ENCODE assay signal across 2 cellular contexts in the genomic region with DNA sequence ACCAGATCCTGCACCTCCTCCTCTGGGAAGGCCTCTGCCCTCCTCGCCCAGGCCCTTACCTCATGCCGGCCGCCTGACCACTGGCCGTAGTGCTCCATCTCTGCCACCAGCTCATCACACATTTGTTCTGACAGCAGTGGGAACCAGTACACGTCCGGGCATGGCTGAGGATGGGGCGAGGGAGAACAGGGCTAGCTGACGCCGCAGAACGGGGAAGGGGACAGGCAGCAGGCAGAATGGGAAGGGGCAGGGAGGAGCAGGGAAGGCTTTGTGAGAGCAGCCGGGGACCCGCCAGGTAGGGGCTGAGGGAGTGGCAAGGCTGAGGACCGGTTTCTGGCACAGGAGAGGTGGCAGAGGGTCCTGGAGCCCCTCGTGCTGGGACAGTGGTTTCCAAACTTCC.
TF ChIP-seq lines count a peak whose summit lies in the region.

No MANE protein-coding gene starts in this region.

TF ChIP-seq in IMR-90, 13 proteins besides CTCF, POLR2A, EP300 and RAD21:
- TF ChIP-seq FOS (IDR thresholded peaks at IDR 0.05; ENCODE audit: low read depth, low read length), result no peak
- TF ChIP-seq SMC3 (IDR thresholded peaks at IDR 0.05; ENCODE audit: low read depth, low read length), result no peak
- no peak for TF ChIP-seq BHLHE40 (IDR thresholded peaks at IDR 0.05; ENCODE audit: low read depth, low read length)
- TF ChIP-seq MXI1 (IDR thresholded peaks at IDR 0.05; ENCODE audit: borderline replicate concordance, low read depth, low read length), result no peak
TF ChIP-seq in IMR-90: peak in this region for 0.

TF ChIP-seq in K562, 482 proteins besides CTCF, POLR2A, EP300 and RAD21:
- TF ChIP-seq KAT7 (CRISPR knock-in tag; IDR thresholded peaks at IDR 0.05; ENCODE audit: borderline replicate concordance) (no peak), RBFOX2 (IDR thresholded peaks at IDR 0.05; ENCODE audit: low read depth, low read length) (peak; percentile 48; the same call in 1 of the 2 replicates), ZNF197 (CRISPR knock-in tag; IDR thresholded peaks at IDR 0.05; ENCODE audit: low read depth) (no peak), SMAD3 (CRISPR knock-in tag; conservative IDR thresholded peaks at IDR 0.05) (no peak), POLR2G (IDR thresholded peaks at IDR 0.05; ENCODE audit: low read depth, low read length) (0 out of 2 replicates have a peak, but pooled peaks have one; percentile 31), MEIS2 (IDR thresholded peaks at IDR 0.05; ENCODE audit: partially characterized antibody) (no peak), MTA1 (IDR thresholded peaks at IDR 0.05; ENCODE audit: borderline replicate concordance) (no peak), ZNF778 (CRISPR knock-in tag; IDR thresholded peaks at IDR 0.05) (no peak), SRF (CRISPR knock-in tag; IDR thresholded peaks at IDR 0.05) (no peak)
- TF ChIP-seq, protein P1, sequence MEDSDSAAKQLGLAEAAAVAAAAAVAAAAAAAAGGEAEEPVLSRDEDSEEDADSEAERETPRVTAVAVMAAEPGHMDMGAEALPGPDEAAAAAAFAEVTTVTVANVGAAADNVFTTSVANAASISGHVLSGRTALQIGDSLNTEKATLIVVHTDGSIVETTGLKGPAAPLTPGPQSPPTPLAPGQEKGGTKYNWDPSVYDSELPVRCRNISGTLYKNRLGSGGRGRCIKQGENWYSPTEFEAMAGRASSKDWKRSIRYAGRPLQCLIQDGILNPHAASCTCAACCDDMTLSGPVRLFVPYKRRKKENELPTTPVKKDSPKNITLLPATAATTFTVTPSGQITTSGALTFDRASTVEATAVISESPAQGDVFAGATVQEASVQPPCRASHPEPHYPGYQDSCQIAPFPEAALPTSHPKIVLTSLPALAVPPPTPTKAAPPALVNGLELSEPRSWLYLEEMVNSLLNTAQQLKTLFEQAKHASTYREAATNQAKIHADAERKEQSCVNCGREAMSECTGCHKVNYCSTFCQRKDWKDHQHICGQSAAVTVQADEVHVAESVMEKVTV (CRISPR knock-in tag; IDR thresholded peaks at IDR 0.05), result no peak
TF ChIP-seq in K562: peak in this region for 2.
